27 cellular contexts compared by ENCODE assay signal in genomic region chr3:105511031-105511430, GRCh38.
"Had no signal": no experiment of that assay in that cellular context is flagged by ENCODE, and none has a peak within 500 bp of the region (broad histone marks: within the 10 kb centered on the region; RNA-seq: fewer than 3 reads in every experiment).

No MANE protein-coding gene starts in this region.

- H3K4me3 Mint-ChIP-seq: activated naive CD8-positive, alpha-beta T cell; activated T-cell treated with anti-CD3 and anti-CD28 coated beads, Interleukin-2, amount 50 U/mL, for 4 hours; mesothelial cell of epicardium; naive thymus-derived CD8-positive, alpha-beta T cell; neural progenitor cell; T-helper 1 cell treated with Interleukin-12 subunit alpha and Interleukin-12 subunit beta and Interleukin-4 antibody, amounts not matched to agents 30 μg/mL and 1 μg/mL, for 36 hours had no signal

- H3K9me3 ChIP-seq: adrenal gland, ascending aorta, heart right ventricle, left lung, spleen, upper lobe of right lung had no signal

- H3K36me3 ChIP-seq: adrenal gland, ascending aorta, heart right ventricle, left lung, neural progenitor cell, spleen, upper lobe of right lung had no signal

- H3K4me1 Mint-ChIP-seq: naive thymus-derived CD8-positive, alpha-beta T cell; neural progenitor cell had no signal

- H2AFZ ChIP-seq: neural progenitor cell had no signal

- DNase-seq: activated CD4-positive, alpha-beta T cell treated with anti-CD3 and anti-CD28 coated beads for 4 hours; activated CD4-positive, alpha-beta T cell treated with anti-CD3 and anti-CD28 coated beads, Interleukin-2, amount 50 U/mL, for 48 hours; activated CD4-positive, CD25-positive, alpha-beta regulatory T cell; activated CD8-positive, alpha-beta memory T cell treated with anti-CD3 and anti-CD28 coated beads, Interleukin-2, amount 50 U/mL, for 48 hours; activated naive CD4-positive, alpha-beta T cell; activated T-cell treated with anti-CD3 and anti-CD28 coated beads, Interleukin-2, amount 50 U/mL, for 4 hours; adrenal gland; central memory CD4-positive, alpha-beta T cell; effector memory CD4-positive, alpha-beta T cell; heart right ventricle; left lung; naive thymus-derived CD8-positive, alpha-beta T cell; spleen; stimulated activated CD4-positive, alpha-beta T cell treated with anti-CD3 and anti-CD28 coated beads, Interleukin-4, amount 100 ng/mL, for 1 hour; stimulated activated naive CD8-positive, alpha-beta T cell treated with anti-CD3 and anti-CD28 coated beads, Interleukin-15, Interleukin-2, amounts not matched to agents 100 U/mL and 50 U/mL, for 24 hours; upper lobe of right lung had no signal

- H3K27ac Mint-ChIP-seq: activated naive CD8-positive, alpha-beta T cell; activated T-helper 2 cell treated with anti-CD3 and anti-CD28 coated beads, Interferon-gamma antibody, Interleukin-2, Interleukin-4, amounts not matched to agents 10 μg/mL and 5 μg/mL and 100 μg/mL, durations not matched to agents 14 hours and 24 hours and 36 hours; mesothelial cell of epicardium; naive thymus-derived CD8-positive, alpha-beta T cell; neural progenitor cell; progenitor cell of endocrine pancreas; T-helper 1 cell treated with Interleukin-12 subunit alpha and Interleukin-12 subunit beta and Interleukin-4 antibody, amounts not matched to agents 30 μg/mL and 1 μg/mL, for 36 hours had no signal

- H3K27ac ChIP-seq: adrenal gland, ascending aorta, heart right ventricle, left lung, neural progenitor cell, spleen, upper lobe of right lung had no signal

- H3K9ac ChIP-seq: neural progenitor cell had no signal

- H3K36me3 Mint-ChIP-seq: activated naive CD8-positive, alpha-beta T cell; mesothelial cell of epicardium; naive thymus-derived CD8-positive, alpha-beta T cell; neural progenitor cell had no signal

- H3K4me1 ChIP-seq: adrenal gland, heart right ventricle, left lung, neural progenitor cell, spleen, upper lobe of right lung had no signal

- H3K4me2 ChIP-seq: neural progenitor cell had no signal

- H3K27me3 Mint-ChIP-seq: activated naive CD8-positive, alpha-beta T cell; progenitor cell of endocrine pancreas had no signal

- H3K4me3 ChIP-seq: adrenal gland, ascending aorta, heart right ventricle, left lung, lung, neural progenitor cell, spleen, upper lobe of right lung had no signal

- H3K27me3 ChIP-seq: adrenal gland, ascending aorta, heart right ventricle, left lung, neural progenitor cell, spleen, upper lobe of right lung had no signal

- FAIRE-seq: colon, keratinocyte had no signal

- ATAC-seq: activated T-cell treated with anti-CD3 and anti-CD28 coated beads, Interleukin-2, amount 50 U/mL, for 4 hours; esophagus mucosa; heart right ventricle; left lung; naive thymus-derived CD8-positive, alpha-beta T cell; stimulated activated naive CD8-positive, alpha-beta T cell treated with anti-CD3 and anti-CD28 coated beads, Interleukin-15, Interleukin-2, amounts not matched to agents 100 U/mL and 50 U/mL, for 24 hours; upper lobe of right lung had no signal

- H3K9me3 Mint-ChIP-seq: activated T-cell treated with anti-CD3 and anti-CD28 coated beads, Interleukin-2, amount 50 U/mL, for 4 hours; activated T-helper 2 cell treated with anti-CD3 and anti-CD28 coated beads, Interferon-gamma antibody, Interleukin-2, Interleukin-4, amounts not matched to agents 10 μg/mL and 5 μg/mL and 100 μg/mL, durations not matched to agents 14 hours and 24 hours and 36 hours; mesothelial cell of epicardium; naive thymus-derived CD8-positive, alpha-beta T cell; neural progenitor cell; T-helper 1 cell treated with Interleukin-12 subunit alpha and Interleukin-12 subunit beta and Interleukin-4 antibody, amounts not matched to agents 30 μg/mL and 1 μg/mL, for 36 hours had no signal
